Comparison of ENCODE assay signal across 11 cellular contexts in genomic region chr3:112498916-112499315, GRCh38. TPM values are rescaled to one million over a fixed set of nuclear protein-coding genes. Genes with fewer than 3 reads are reported as not detected.
DNase-seq lines count a peak whose midpoint lies in the region; ATAC-seq and TF ChIP-seq lines count a peak whose summit lies in the region.
"Had no signal": no experiment of that assay in that cellular context is flagged by ENCODE, and none has a peak within 500 bp of the region (broad histone marks: within the 10 kb centered on the region; RNA-seq: fewer than 3 reads in every experiment).

No MANE protein-coding gene starts in this region.

- BruUV-seq in PC-9 (replicated peaks; lab: Mats Ljungman, UMichigan), result no TSS peak

- peaks cover 32 to 62% (median 46%) of the 10 kb centered on the region in 4 donors for H3K4me1 Mint-ChIP-seq in CD4-positive, CD25-positive, alpha-beta regulatory T cell
- H3K4me1 Mint-ChIP-seq in activated CD8-positive, alpha-beta T cell treated with anti-CD3 and anti-CD28 coated beads for 36 hours (ENCODE audit: low read depth), result peaks cover 54% of the 10 kb centered on the region

- H3K4me2 ChIP-seq in PC-9, result no peak overlapping the region

- H3K79me2 ChIP-seq in PC-9 (ENCODE audit: low read depth), result no peaks in the 10 kb centered on the region

- H4K20me1 ChIP-seq in PC-9 (ENCODE audit: insufficient read depth), result no peaks in the 10 kb centered on the region

- no peaks in the 10 kb centered on the region for H3K36me3 ChIP-seq in CD4-positive, CD25-positive, alpha-beta regulatory T cell (ENCODE audit: control insufficient read depth, insufficient read depth, low read length)
- H3K36me3 ChIP-seq in WERI-Rb-1 (no peaks in the 10 kb centered on the region), PC-9 (ENCODE audit: low read depth) (no peaks in the 10 kb centered on the region), heart right ventricle (no peaks in the 10 kb centered on the region), vagina (no peaks in the 10 kb centered on the region)
- H3K36me3 ChIP-seq: thoracic aorta had no signal

- peaks cover 0 to 5% (median 0%) of the 10 kb centered on the region in 7 donors for H3K9me3 Mint-ChIP-seq in CD4-positive, CD25-positive, alpha-beta regulatory T cell
- H3K9me3 Mint-ChIP-seq in activated CD8-positive, alpha-beta T cell treated with anti-CD3 and anti-CD28 coated beads for 36 hours, result peaks cover 2% of the 10 kb centered on the region

- no peak overlapping the region for H2AFZ ChIP-seq in PC-9

- H3K27me3 ChIP-seq in CD4-positive, CD25-positive, alpha-beta regulatory T cell (ENCODE audit: control insufficient read depth, insufficient read depth, low read length), result peaks cover 2% of the 10 kb centered on the region
- no peaks in the 10 kb centered on the region for H3K27me3 ChIP-seq in WERI-Rb-1 (ENCODE audit: insufficient read depth, low read depth, severe bottlenecking)
- H3K27me3 ChIP-seq in PC-9 (ENCODE audit: insufficient read depth, low read depth), result 0 out of 2 replicates have a peak, but pooled peaks cover 6% of the 10 kb centered on the region
- no peaks in the 10 kb centered on the region for H3K27me3 ChIP-seq in heart right ventricle
- no peaks in the 10 kb centered on the region for H3K27me3 ChIP-seq in vagina

- POLR2A ChIA-PET in activated CD8-positive, alpha-beta T cell treated with anti-CD3 and anti-CD28 coated beads for 36 hours (lab: Charles Lee), result interaction anchor here (1.0 to 1.9 kb wide), 4 partner anchors 9 to 34 kb away, joined by 3 to 5 read pairs (median 3); no protein-coding TSS in a partner anchor
- POLR2A ChIA-PET in PC-9 (lab: Charles Lee; ENCODE audit: unreplicated experiment), result no interaction called here

- intact Hi-C loops in activated CD8-positive, alpha-beta T cell treated with anti-CD3 and anti-CD28 coated beads for 36 hours (cut with micrococcal nuclease), result loop anchor here (2.0 kb wide), 1 partner anchor 34 kb away; no protein-coding TSS in a partner anchor
- intact Hi-C loops in PC-9 (cut with micrococcal nuclease; ENCODE audit: unreplicated experiment), result no loop called here
- intact Hi-C loops in heart right ventricle (cut with DNase I), result no loop called here
- intact Hi-C loops in vagina (cut with DNase I), result no loop called here

- H3K9me2 ChIP-seq in PC-9 (ENCODE audit: insufficient read depth), result no peaks in the 10 kb centered on the region

- no peaks in the 10 kb centered on the region for H3K27me3 Mint-ChIP-seq in CD4-positive, CD25-positive, alpha-beta regulatory T cell
- no peaks in the 10 kb centered on the region for H3K27me3 Mint-ChIP-seq in activated CD8-positive, alpha-beta T cell treated with anti-CD3 and anti-CD28 coated beads for 36 hours

- ATAC-seq in CD4-positive, CD25-positive, alpha-beta regulatory T cell (ENCODE audit: low read depth in 2 of 2), result peak; percentile 45 to 48
- ATAC-seq in GM19043 (IDR thresholded peaks at IDR 0.05; ENCODE audit: low read depth, unreplicated experiment) (peak; percentile 22), HG02981 (IDR thresholded peaks at IDR 0.05; ENCODE audit: unreplicated experiment) (peak; percentile 29), heart right ventricle (no peak)
- ATAC-seq in activated CD8-positive, alpha-beta T cell treated with anti-CD3 and anti-CD28 coated beads for 36 hours, result peak; percentile 7

- no peak for TF ChIP-seq POLR2A in vagina (IDR thresholded peaks at IDR 0.05)

- TF ChIP-seq CTCF in activated CD8-positive, alpha-beta T cell treated with anti-CD3 and anti-CD28 coated beads for 36 hours (IDR thresholded peaks at IDR 0.05), result no peak
- TF ChIP-seq CTCF in WERI-Rb-1 (IDR thresholded peaks at IDR 0.05; ENCODE audit: low read depth, low read length) (no peak), PC-9 (conservative IDR thresholded peaks at IDR 0.05) (no peak), heart right ventricle (IDR thresholded peaks at IDR 0.05) (no peak), vagina (IDR thresholded peaks at IDR 0.05) (no peak)

- WGBS in heart right ventricle, 2 donors, result 93 to 94% methylated on average over 8 of the region's 8 CpGs

- H3K36me3 Mint-ChIP-seq in CD4-positive, CD25-positive, alpha-beta regulatory T cell, result peaks cover 6% of the 10 kb centered on the region
- H3K36me3 Mint-ChIP-seq in activated CD8-positive, alpha-beta T cell treated with anti-CD3 and anti-CD28 coated beads for 36 hours (ENCODE audit: low read depth), result peaks cover 18% of the 10 kb centered on the region

- H3F3A ChIP-seq in PC-9 (ENCODE audit: insufficient read depth, low read depth), result no peaks in the 10 kb centered on the region

- peak overlapping the region; percentile 87 for H3K4me3 ChIP-seq in CD4-positive, CD25-positive, alpha-beta regulatory T cell (ENCODE audit: low read depth, low read length)
- H3K4me3 ChIP-seq in WERI-Rb-1 (ENCODE audit: low read depth, low read length) (no peak overlapping the region), PC-9 (no peak overlapping the region), heart right ventricle (peak overlapping the region in 1 of 10 donors; percentile 38), vagina (no peak overlapping the region)
- H3K4me3 ChIP-seq: thoracic aorta had no signal

- peaks cover 28% of the 10 kb centered on the region for H3K4me1 ChIP-seq in CD4-positive, CD25-positive, alpha-beta regulatory T cell (ENCODE audit: control insufficient read depth, insufficient read depth, low read length, poor library complexity, severe bottlenecking)
- no peaks in the 10 kb centered on the region for H3K4me1 ChIP-seq in PC-9 (replicated peaks; ENCODE audit: insufficient read depth)
- no peaks in the 10 kb centered on the region for H3K4me1 ChIP-seq in heart right ventricle
- H3K4me1 ChIP-seq in vagina, result no peaks in the 10 kb centered on the region

- peak overlapping the region; percentile 36 for H3K27ac ChIP-seq in CD4-positive, CD25-positive, alpha-beta regulatory T cell (ENCODE audit: insufficient read depth, low read length, poor library complexity, severe bottlenecking)
- H3K27ac ChIP-seq in WERI-Rb-1 (no peak overlapping the region), PC-9 (no peak overlapping the region), heart right ventricle (peak overlapping the region in 1 of 10 donors; percentile 24), vagina (no peak overlapping the region)
- H3K27ac ChIP-seq: thoracic aorta had no signal

- H3K9me3 ChIP-seq in CD4-positive, CD25-positive, alpha-beta regulatory T cell (ENCODE audit: control insufficient read depth in 2 of 2, low read length in 2 of 2), result no peaks in the 10 kb centered on the region
- H3K9me3 ChIP-seq in WERI-Rb-1 (ENCODE audit: severe bottlenecking) (no peaks in the 10 kb centered on the region), PC-9 (ENCODE audit: insufficient read depth, low read depth) (no peaks in the 10 kb centered on the region), heart right ventricle (peaks cover 0 to 8% (median 0%) of the 10 kb centered on the region in 11 donors), vagina (no peaks in the 10 kb centered on the region)
- H3K9me3 ChIP-seq: thoracic aorta had no signal

- CTCF ChIA-PET in activated CD8-positive, alpha-beta T cell treated with anti-CD3 and anti-CD28 coated beads for 36 hours (lab: Charles Lee), result interaction anchor here (1.3 to 3.6 kb wide), 7 partner anchors 9 to 387 kb away, joined by 3 to 16 read pairs (median 5); partner anchors contain the start of gene CD200
- CTCF ChIA-PET in PC-9 (lab: Charles Lee), result no interaction called here

- H3K27ac Mint-ChIP-seq in CD4-positive, CD25-positive, alpha-beta regulatory T cell, result peak overlapping the region; percentile 86 to 95 (median 92)
- H3K27ac Mint-ChIP-seq in activated CD8-positive, alpha-beta T cell treated with anti-CD3 and anti-CD28 coated beads for 36 hours, result peak overlapping the region; percentile 97

- H3K4me3 Mint-ChIP-seq in CD4-positive, CD25-positive, alpha-beta regulatory T cell, result peak overlapping the region; percentile 89 to 97 (median 94)
- peak overlapping the region; percentile 89 for H3K4me3 Mint-ChIP-seq in activated CD8-positive, alpha-beta T cell treated with anti-CD3 and anti-CD28 coated beads for 36 hours

- no peak for DNase-seq in CD4-positive, CD25-positive, alpha-beta regulatory T cell
- no peak for DNase-seq in activated CD8-positive, alpha-beta T cell treated with anti-CD3 and anti-CD28 coated beads for 36 hours
- DNase-seq in WERI-Rb-1, result no peak
- DNase-seq in PC-9, result no peak
- DNase-seq in heart right ventricle, result no peak
- DNase-seq in vagina (ENCODE audit: extremely low spot score in 2 of 2), result no peak
- DNase-seq: C1 segment of cervical spinal cord, NCI-H1105 had no signal

RNA-seq across cellular contexts. Expression of gene BTLA, which starts 0.4 kb away (rescaled TPM):
- 7.1 TPM for total RNA-seq in CD4-positive, CD25-positive, alpha-beta regulatory T cell
- 1 to 10 TPM; 2.7 to 5.7 (median 4.6) TPM for polyA plus RNA-seq in CD4-positive, CD25-positive, alpha-beta regulatory T cell
- 10 to 100 TPM; 12.8 to 13.2 TPM for total RNA-seq in activated CD8-positive, alpha-beta T cell treated with anti-CD3 and anti-CD28 coated beads for 36 hours
- total RNA-seq in PC-9 (2021) (not detected in 2 replicates), heart right ventricle (under 1 TPM in 4 of 10 donors, not detected in 6; 0.07 to 0.97 (median 0.18) TPM), vagina (3.2 TPM)
- under 1 TPM in 1 of 2 donors, not detected in 1; 0.03 TPM for polyA plus RNA-seq in heart right ventricle

Comparison
In these comparisons a context has a peak if more than half of its experiments do, and no peak if none do; other contexts are left out.
1. ATAC-seq: peak in CD4-positive, CD25-positive, alpha-beta regulatory T cell (2 of 2), GM19043 (single experiment), HG02981 (single experiment) and activated CD8-positive, alpha-beta T cell treated with anti-CD3 and anti-CD28 coated beads for 36 hours (single experiment); none in heart right ventricle (0 of 8).